In genomic region chr20:3459881-3460307, GRCh38 we compare ENCODE assay signal across 23 cellular contexts. TPM values are rescaled to one million over a fixed set of nuclear protein-coding genes. Genes with fewer than 3 reads are reported as not detected.
DNase-seq lines count a peak whose midpoint lies in the region; ATAC-seq and TF ChIP-seq lines count a peak whose summit lies in the region.
"Had no signal": no experiment of that assay in that cellular context is flagged by ENCODE, and none has a peak within 500 bp of the region (broad histone marks: within the 10 kb centered on the region; RNA-seq: fewer than 3 reads in every experiment).

No MANE protein-coding gene starts in this region.

- WGBS in body of pancreas, 2 donors = 43 to 56% methylated on average over 1 of the region's 1 CpG
- WGBS in thyroid gland, 2 donors = 23 to 57% methylated on average over 1 of the region's 1 CpG
- whole genome bisulfite sequencing in testis, 2 donors = 71 to 89% methylated on average over 1 of the region's 1 CpG

- H3K9me3 ChIP-seq in body of pancreas = no peaks in the 10 kb centered on the region
- H3K9me3 ChIP-seq in thyroid gland = no peaks in the 10 kb centered on the region
- H3K9me3 ChIP-seq in naive thymus-derived CD4-positive, alpha-beta T cell (ENCODE audit: control insufficient read depth in 2 of 3, low read length in 3 of 3) = no peaks in the 10 kb centered on the region
- no peaks in the 10 kb centered on the region for H3K9me3 ChIP-seq in testis
- H3K9me3 ChIP-seq: SJSA1 had no signal

- peaks cover 28% of the 10 kb centered on the region for H3K4me1 ChIP-seq in body of pancreas
- H3K4me1 ChIP-seq in thyroid gland = peaks cover 15 to 39% of the 10 kb centered on the region in 2 donors
- no peaks in the 10 kb centered on the region for H3K4me1 ChIP-seq in naive thymus-derived CD4-positive, alpha-beta T cell (ENCODE audit: control insufficient read depth in 2 of 2, insufficient read depth in 2 of 2, low read length in 2 of 2)
- H3K4me1 ChIP-seq in testis = no peaks in the 10 kb centered on the region
- H3K4me1 ChIP-seq: SJSA1 had no signal

- DNase-seq in Right ventricle myocardium inferior (ENCODE audit: missing footprints) (no peak), left cardiac atrium (no peak), body of pancreas (peak; percentile 76 to 89 (median 83)), mucosa of gallbladder (ENCODE audit: low spot score) (peak; percentile 35), thyroid gland (peak; percentile 62 to 76), testis (no peak)
- no peak for DNase-seq in naive thymus-derived CD4-positive, alpha-beta T cell
- DNase-seq: CD8-positive, alpha-beta memory T cell; DMS153; GM23248; H9; HFFc6; MM.1S; NCI-H1048; NCI-H1417 treated with DMSO at 0.1 percent for 48 hours; NCI-H187; NCI-H2107; NCI-H2227 treated with DMSO at 0.1 percent for 48 hours; NCI-H510A; NK-92 treated with Interleukin-12 subunit alpha and Interleukin-12 subunit beta, amount 100 ng/mL, for 24 hours had no signal

- peaks cover 0 to 17% (median 0%) of the 10 kb centered on the region in 5 donors for H3K27me3 Mint-ChIP-seq in naive thymus-derived CD4-positive, alpha-beta T cell

- CTCF ChIA-PET in naive thymus-derived CD4-positive, alpha-beta T cell (lab: Charles Lee) = no interaction called here

- H3K27ac ChIP-seq in body of pancreas = peak overlapping the region; percentile 50 to 76 (median 62)
- peak overlapping the region in 2 of 3 donors; percentile 58 to 61 for H3K27ac ChIP-seq in thyroid gland
- H3K27ac ChIP-seq in naive thymus-derived CD4-positive, alpha-beta T cell (ENCODE audit: low read depth, low read length) = no peak overlapping the region
- no peak overlapping the region for H3K27ac ChIP-seq in testis
- H3K27ac ChIP-seq: C4-2B, GM23248, SJSA1 had no signal

- no peak for TF ChIP-seq CTCF in body of pancreas (IDR thresholded peaks at IDR 0.05)
- no peak for TF ChIP-seq CTCF in thyroid gland (IDR thresholded peaks at IDR 0.05)
- no peak for TF ChIP-seq CTCF in testis (IDR thresholded peaks at IDR 0.05)

- TF ChIP-seq POLR2A in body of pancreas (IDR thresholded peaks at IDR 0.05) (no peak), thyroid gland (IDR thresholded peaks at IDR 0.05) (no peak), testis (IDR thresholded peaks at IDR 0.05) (no peak)

- H3K4me1 Mint-ChIP-seq in naive thymus-derived CD4-positive, alpha-beta T cell = no peaks in the 10 kb centered on the region
- H3K4me1 Mint-ChIP-seq: CD8-positive, alpha-beta memory T cell had no signal

- H3K4me3 Mint-ChIP-seq in naive thymus-derived CD4-positive, alpha-beta T cell = no peak overlapping the region
- H3K4me3 Mint-ChIP-seq: CD8-positive, alpha-beta memory T cell; H9; HFFc6 had no signal

- H3K36me3 Mint-ChIP-seq in naive thymus-derived CD4-positive, alpha-beta T cell = no peaks in the 10 kb centered on the region
- H3K36me3 Mint-ChIP-seq: CD8-positive, alpha-beta memory T cell had no signal

- H3K9me3 Mint-ChIP-seq in naive thymus-derived CD4-positive, alpha-beta T cell = peaks cover 0 to under 1% (median 0%) of the 10 kb centered on the region in 11 donors
- H3K9me3 Mint-ChIP-seq: CD8-positive, alpha-beta memory T cell; H9; HFFc6 had no signal

- POLR2A ChIA-PET in naive thymus-derived CD4-positive, alpha-beta T cell (lab: Charles Lee) = no interaction called here

- H3K4me3 ChIP-seq in body of pancreas (no peak overlapping the region), thyroid gland (replicated peaks in 1 of 3) (no peak overlapping the region), testis (no peak overlapping the region)
- H3K4me3 ChIP-seq in naive thymus-derived CD4-positive, alpha-beta T cell (ENCODE audit: low read length) = no peak overlapping the region
- H3K4me3 ChIP-seq: GM23248, K562, SJSA1 had no signal

- H3K27me3 ChIP-seq in body of pancreas = no peaks in the 10 kb centered on the region
- no peaks in the 10 kb centered on the region for H3K27me3 ChIP-seq in thyroid gland
- no peaks in the 10 kb centered on the region for H3K27me3 ChIP-seq in naive thymus-derived CD4-positive, alpha-beta T cell (ENCODE audit: control insufficient read depth in 2 of 2, insufficient read depth in 2 of 2, low read length in 2 of 2)
- H3K27me3 ChIP-seq in testis = no peaks in the 10 kb centered on the region

- intact Hi-C loops in Right ventricle myocardium inferior (cut with DNase I) = no loop called here
- intact Hi-C loops in left cardiac atrium (cut with DNase I) = no loop called here
- intact Hi-C loops in body of pancreas (cut with DNase I) = no loop called here
- intact Hi-C loops in thyroid gland (cut with DNase I) = no loop called here
- intact Hi-C loops in naive thymus-derived CD4-positive, alpha-beta T cell (cut with micrococcal nuclease) = no loop called here
- intact Hi-C loops in testis (cut with DNase I; ENCODE audit: low total_unique reads) = no loop called here

- ATAC-seq in Right ventricle myocardium inferior (peak; percentile 69), left cardiac atrium (no peak), body of pancreas (peak; percentile 88)
- ATAC-seq in naive thymus-derived CD4-positive, alpha-beta T cell = no peak
- ATAC-seq: K562 had no signal

- H3K36me3 ChIP-seq in body of pancreas (replicated peaks in 1 of 2; ENCODE audit: insufficient read depth in 1 of 2, low read depth in 2 of 2) (no peaks in the 10 kb centered on the region), thyroid gland (no peaks in the 10 kb centered on the region), testis (ENCODE audit: low read depth, missing control alignments) (no peaks in the 10 kb centered on the region)
- no peaks in the 10 kb centered on the region for H3K36me3 ChIP-seq in naive thymus-derived CD4-positive, alpha-beta T cell (ENCODE audit: control insufficient read depth in 2 of 3, insufficient read depth in 3 of 3, low read length in 3 of 3)
- H3K36me3 ChIP-seq: SJSA1 had no signal

- H3K27ac Mint-ChIP-seq in naive thymus-derived CD4-positive, alpha-beta T cell = no peak overlapping the region
- H3K27ac Mint-ChIP-seq: CD8-positive, alpha-beta memory T cell; HFFc6 had no signal

RNA-seq across cellular contexts. Expression of gene ATRN, which starts 10.9 kb away (rescaled TPM):
- total RNA-seq in Right ventricle myocardium inferior = 32.5 TPM
- total RNA-seq in left cardiac atrium = 10 to 100 TPM; 29.0 to 34.5 TPM
- total RNA-seq in body of pancreas = 10 to 100 TPM; 17.6 to 18.8 TPM
- 39.6 TPM for total RNA-seq in mucosa of gallbladder
- total RNA-seq in thyroid gland = 10 to 100 TPM; 43.0 to 81.8 (median 61.4) TPM
- total RNA-seq in naive thymus-derived CD4-positive, alpha-beta T cell = 10 to 100 TPM; 12.4 to 17.5 (median 13.0) TPM
- polyA plus RNA-seq in naive thymus-derived CD4-positive, alpha-beta T cell = 1 to 10 TPM; 9.2 to 9.5 TPM
- 10 to 100 TPM; 39.4 to 42.7 TPM for total RNA-seq in testis
- 43.8 TPM for polyA plus RNA-seq in testis (ENCODE audit: insufficient read depth, low read depth, low replicate concordance)

RNA-seq across cellular contexts. Expression of gene DNAAF9, which starts 52.4 kb away (rescaled TPM):
- total RNA-seq in Right ventricle myocardium inferior (22.1 TPM), left cardiac atrium (10 to 100 TPM; 17.2 TPM), body of pancreas (10 to 100 TPM; 10.1 to 13.2 TPM), mucosa of gallbladder (25.4 TPM), thyroid gland (10 to 100 TPM; 18.0 to 29.8 (median 22.5) TPM), testis (10 to 100 TPM; 31.6 to 36.8 TPM)
- total RNA-seq in naive thymus-derived CD4-positive, alpha-beta T cell = 1 to 10 TPM; 2.4 to 8.8 (median 3.5) TPM
- polyA plus RNA-seq in naive thymus-derived CD4-positive, alpha-beta T cell = 1 to 10 TPM in 1 of 2 donors, under 1 TPM in 1; 0.71 to 1.1 TPM
- polyA plus RNA-seq in testis (ENCODE audit: insufficient read depth, low read depth, low replicate concordance) = 22.1 TPM

Comparison
In these comparisons a context has a peak if more than half of its experiments do, and no peak if none do; other contexts are left out.
1. ATAC-seq: peak in Right ventricle myocardium inferior (single experiment) and body of pancreas (single experiment); none in left cardiac atrium (0 of 2) and naive thymus-derived CD4-positive, alpha-beta T cell (single experiment).
2. DNase-seq: peak in body of pancreas (4 of 4), mucosa of gallbladder (single experiment) and thyroid gland (2 of 2); none in Right ventricle myocardium inferior (single experiment), left cardiac atrium (single experiment), naive thymus-derived CD4-positive, alpha-beta T cell (0 of 9) and testis (single experiment).
3. H3K27ac ChIP-seq: peak in body of pancreas (4 of 4) and thyroid gland (2 of 3); none in naive thymus-derived CD4-positive, alpha-beta T cell (single experiment) and testis (0 of 2).